14 cellular contexts compared by ENCODE assay signal in the genomic region with DNA sequence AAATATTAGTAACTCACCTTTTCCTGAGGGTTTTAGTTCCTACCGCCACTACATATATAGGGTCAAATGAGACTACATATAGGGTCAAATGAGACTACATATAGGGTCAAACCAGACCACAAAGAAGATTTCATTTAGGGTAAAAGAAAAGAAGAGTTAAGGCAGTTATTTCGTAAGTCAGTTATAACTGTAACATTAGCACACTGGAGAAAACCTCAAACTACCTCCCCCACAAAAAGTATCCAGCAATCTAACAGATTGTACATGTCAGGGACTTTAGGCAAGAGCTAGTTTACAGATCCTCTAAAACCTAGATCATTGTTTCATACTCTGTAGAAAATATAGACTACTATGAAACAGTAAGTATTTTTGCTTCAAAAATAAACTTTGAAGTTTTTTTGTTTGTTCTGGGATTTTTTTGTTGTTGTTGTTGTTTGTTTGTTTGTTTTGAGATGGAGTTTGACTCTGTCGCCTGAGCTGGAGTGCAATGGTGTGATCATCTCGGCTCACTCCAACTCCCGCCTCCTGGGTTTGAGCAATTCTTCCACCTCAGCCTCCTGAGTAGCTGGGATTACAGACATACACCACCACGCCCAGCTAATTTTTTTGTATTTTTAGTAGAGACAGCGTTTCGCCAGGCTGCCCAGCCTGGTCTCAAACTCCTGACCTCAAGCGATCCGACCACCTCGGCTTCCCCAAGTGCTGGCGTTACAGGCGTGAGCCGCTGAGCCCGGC.
DNase-seq lines count a peak whose midpoint lies in the region; ATAC-seq and TF ChIP-seq lines count a peak whose summit lies in the region.
"Had no signal": no experiment of that assay in that cellular context is flagged by ENCODE, and none has a peak within 500 bp of the region (broad histone marks: within the 10 kb centered on the region; RNA-seq: fewer than 3 reads in every experiment).

No MANE protein-coding gene starts in this region.

- peaks cover 91% of the 10 kb centered on the region for H3K36me3 Mint-ChIP-seq in nephron (ENCODE audit: low read depth)

- H3K36me3 ChIP-seq in SU-DHL-6 (ENCODE audit: low read length): peaks cover 5% of the 10 kb centered on the region; the same call in 1 of the 2 replicates

- ATAC-seq in GM18498 (IDR thresholded peaks at IDR 0.05; ENCODE audit: unreplicated experiment): peak; percentile 2
- ATAC-seq in HG02678 (IDR thresholded peaks at IDR 0.05; ENCODE audit: unreplicated experiment): peak; percentile 1
- ATAC-seq: right cardiac atrium, Right ventricle myocardium inferior had no signal

- H3K4me2 ChIP-seq in SU-DHL-6 (ENCODE audit: low read depth, low read length, poor library complexity, severe bottlenecking): peak overlapping the region; percentile 51

- no peaks in the 10 kb centered on the region for H3K79me2 ChIP-seq in SU-DHL-6 (ENCODE audit: insufficient read depth, low read length)

- peaks cover 6% of the 10 kb centered on the region for H3K4me1 Mint-ChIP-seq in nephron

- no peaks in the 10 kb centered on the region for H3K27me3 Mint-ChIP-seq in nephron (ENCODE audit: low read depth)

- no peak for TF ChIP-seq CTCF in SU-DHL-6 (IDR thresholded peaks at IDR 0.05; ENCODE audit: insufficient read depth, low read length, poor library complexity, severe bottlenecking)
- no peak for TF ChIP-seq CTCF in nephron (IDR thresholded peaks at IDR 0.05; ENCODE audit: unreplicated experiment in 3 of 3)

- H3K4me3 ChIP-seq in SU-DHL-6 (ENCODE audit: insufficient read depth, low read length, poor library complexity, severe bottlenecking): peak overlapping the region; percentile 23
- H3K4me3 ChIP-seq: dorsolateral prefrontal cortex, transverse colon had no signal

- no peaks in the 10 kb centered on the region for H3K9me3 Mint-ChIP-seq in nephron

- no peaks in the 10 kb centered on the region for H3K27me3 ChIP-seq in SU-DHL-6 (ENCODE audit: low read length)
- H3K27me3 ChIP-seq: dorsolateral prefrontal cortex, transverse colon had no signal

- H2AFZ ChIP-seq in SU-DHL-6 (ENCODE audit: low read depth, low read length, severe bottlenecking): peak overlapping the region; percentile 12

- no peaks in the 10 kb centered on the region for H3K9me2 ChIP-seq in SU-DHL-6 (replicated peaks; ENCODE audit: insufficient read depth, low read length)

- DNase-seq in NCI-H526 (lab: John Stamatoyannopoulos, UW) (no peak), midbrain (lab: John Stamatoyannopoulos, UW) (no peak), Ammon's horn (ENCODE audit: low spot score) (no peak), NCI-H2171 treated with DMSO at 0.1 percent for 48 hours (lab: John Stamatoyannopoulos, UW) (no peak)
- DNase-seq: activated CD4-positive, alpha-beta T cell treated with anti-CD3 and anti-CD28 coated beads, Interleukin-2, amount 50 U/mL, for 1 hour; activated gamma-delta T cell treated with Interleukin-2 at 50 U/mL for 16 hours; dorsolateral prefrontal cortex; right cardiac atrium; transverse colon had no signal

- H3K4me3 Mint-ChIP-seq in nephron: no peak overlapping the region

- H4K20me1 ChIP-seq in SU-DHL-6 (ENCODE audit: low read depth, low read length): no peaks in the 10 kb centered on the region

- H3K9ac ChIP-seq in SU-DHL-6 (ENCODE audit: low read length): peak overlapping the region; percentile 42

- peak overlapping the region in 2 of 3 experiments; percentile 2 to 24 for H3K27ac Mint-ChIP-seq in nephron

- H3F3A ChIP-seq in SU-DHL-6 (ENCODE audit: insufficient read depth): peaks cover 29% of the 10 kb centered on the region

- no peaks in the 10 kb centered on the region for H3K9me3 ChIP-seq in SU-DHL-6 (ENCODE audit: insufficient read depth, low read length)
- H3K9me3 ChIP-seq: transverse colon had no signal

- peak overlapping the region; percentile 83 for H3K27ac ChIP-seq in SU-DHL-6 (ENCODE audit: low read depth, low read length)
- H3K27ac ChIP-seq: dorsolateral prefrontal cortex had no signal
